Comparison of ENCODE assay signal across 8 cellular contexts in the genomic region with DNA sequence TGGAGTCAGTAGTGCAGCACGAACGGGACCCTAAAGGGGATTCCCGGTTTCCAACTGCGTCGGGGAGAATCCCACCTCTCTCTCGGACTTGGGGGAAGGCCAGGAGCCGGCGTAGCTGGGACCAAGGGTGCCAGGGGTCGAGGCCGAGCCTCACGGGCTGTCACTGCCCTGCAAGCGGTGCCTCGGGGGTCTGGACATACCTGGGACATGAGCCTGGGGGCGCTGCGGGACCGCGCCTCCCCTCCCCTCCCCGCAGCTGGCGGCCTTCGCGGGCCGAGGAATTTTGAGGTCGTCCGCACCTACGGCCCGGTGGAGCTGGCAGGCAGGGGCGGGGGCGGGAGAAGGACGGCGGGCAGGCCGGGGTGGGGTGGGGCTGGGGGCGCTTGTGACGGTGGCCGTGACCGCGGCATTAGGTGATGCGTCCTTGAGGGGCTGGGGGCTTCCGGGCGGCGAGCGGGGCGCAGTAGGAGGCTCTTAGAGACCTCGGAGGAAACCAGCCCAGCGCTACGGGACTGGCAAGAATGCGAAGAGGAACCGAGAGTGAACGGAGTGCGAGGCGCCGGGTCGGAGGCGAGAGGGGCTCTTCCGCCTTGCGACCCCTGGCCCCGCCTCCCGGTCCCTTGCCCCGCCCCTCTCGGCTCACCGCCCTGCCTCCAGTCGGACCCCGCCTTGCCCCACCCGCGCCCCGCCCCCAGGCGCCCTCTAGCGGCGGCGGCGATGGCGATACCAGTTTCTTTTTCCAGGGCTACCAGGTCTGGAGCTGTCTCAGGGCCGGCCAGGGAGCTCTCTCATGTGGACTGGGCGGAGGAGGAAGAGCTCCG. TPM values are rescaled to one million over a fixed set of nuclear protein-coding genes. Genes with fewer than 3 reads are reported as not detected.
A peak's percentile ranks its signal among the peaks of the same experiment; 100 is the strongest.
DNase-seq lines count a peak whose midpoint lies in the region; ATAC-seq and TF ChIP-seq lines count a peak whose summit lies in the region.

No MANE protein-coding gene starts in this region.

- H3K27me3 ChIP-seq in adipocyte (replicated peaks; ENCODE audit: control insufficient read depth, insufficient read depth, low read length) (no peaks in the 10 kb centered on the region), upper lobe of right lung (no peaks in the 10 kb centered on the region)

- ATAC-seq in HG02840 (IDR thresholded peaks at IDR 0.05; ENCODE audit: low FRiP score, unreplicated experiment) (peak; percentile 95), left cardiac atrium (peak; percentile 98), upper lobe of right lung (peak; percentile 99)

- H3K4me1 ChIP-seq in adipocyte (ENCODE audit: control insufficient read depth, insufficient read depth, low read length) = peaks cover 12% of the 10 kb centered on the region
- no peaks in the 10 kb centered on the region for H3K4me1 ChIP-seq in upper lobe of right lung

- peaks cover 2% of the 10 kb centered on the region for H3K36me3 Mint-ChIP-seq in progenitor cell of endocrine pancreas (ENCODE audit: insufficient read depth)

- intact Hi-C loops in left cardiac atrium (cut with DNase I) = no loop called here
- intact Hi-C loops in upper lobe of right lung (cut with DNase I) = no loop called here

- H3K36me3 ChIP-seq in adipocyte (ENCODE audit: control insufficient read depth, insufficient read depth, low read length, severe bottlenecking) (no peaks in the 10 kb centered on the region), upper lobe of right lung (no peaks in the 10 kb centered on the region)

- peak overlapping the region; percentile 98 for H3K27ac Mint-ChIP-seq in progenitor cell of endocrine pancreas

- peak overlapping the region; percentile 70 for H3K9ac ChIP-seq in adipocyte (ENCODE audit: low read length)

- H3K9me3 Mint-ChIP-seq in progenitor cell of endocrine pancreas (ENCODE audit: low read depth) = no peaks in the 10 kb centered on the region

- TF ChIP-seq CTCF in GM13976 (IDR thresholded peaks at IDR 0.05; ENCODE audit: borderline replicate concordance, control extremely low read depth, extremely low read depth, insufficient read depth, missing control alignments) = peak; percentile 71
- peak; percentile 86 for TF ChIP-seq CTCF in progenitor cell of endocrine pancreas (IDR thresholded peaks at IDR 0.05; ENCODE audit: unreplicated experiment)
- peak; percentile 92 for TF ChIP-seq CTCF in upper lobe of right lung (IDR thresholded peaks at IDR 0.05)

- peak; percentile 99 for DNase-seq in GM13976 (ENCODE audit: low spot score)
- peak; percentile 31 for DNase-seq in NCI-H1417 treated with DMSO at 0.1 percent for 48 hours (lab: John Stamatoyannopoulos, UW)
- peak; percentile 36 to 77 for DNase-seq in SW 1271 (lab: John Stamatoyannopoulos, UW)
- DNase-seq in adipocyte (ENCODE audit: low read depth) = peak; percentile 94
- DNase-seq in left cardiac atrium = peak; percentile 92
- peak; percentile 98 for DNase-seq in progenitor cell of endocrine pancreas (ENCODE audit: low spot score, unreplicated experiment)
- peak; percentile 97 for DNase-seq in upper lobe of right lung

- peak overlapping the region; percentile 83 for H3K4me3 Mint-ChIP-seq in progenitor cell of endocrine pancreas (ENCODE audit: low read depth)

- in situ Hi-C loops in GM13976 (cut with MboI; ENCODE audit: low sequenced_read_pairs, unreplicated experiment) = no loop called here

- H3K27ac ChIP-seq in upper lobe of right lung = peak overlapping the region; percentile 88

- H3K27me3 Mint-ChIP-seq in progenitor cell of endocrine pancreas = peaks cover 6% of the 10 kb centered on the region

- peak overlapping the region; percentile 81 for H3K4me3 ChIP-seq in adipocyte (ENCODE audit: low read length)
- H3K4me3 ChIP-seq in upper lobe of right lung = peak overlapping the region; percentile 65

- H3K9me3 ChIP-seq in adipocyte (ENCODE audit: control insufficient read depth, low read length) = no peaks in the 10 kb centered on the region
- H3K9me3 ChIP-seq in upper lobe of right lung = no peaks in the 10 kb centered on the region

- H3K4me1 Mint-ChIP-seq in progenitor cell of endocrine pancreas (ENCODE audit: low read depth) = peaks cover 5% of the 10 kb centered on the region

RNA-seq across cellular contexts. Expression of gene NPVF, which starts 48.3 kb away (rescaled TPM):
- total RNA-seq in left cardiac atrium (not detected), progenitor cell of endocrine pancreas (not detected in 2 replicates), upper lobe of right lung (not detected)

RNA-seq across cellular contexts. Expression of gene CYCS, which starts 54.9 kb away (rescaled TPM):
- 100 to 1,000 TPM; 568 to 656 TPM for total RNA-seq in left cardiac atrium
- 62.3 and 69.5 TPM in 2 replicates for total RNA-seq in progenitor cell of endocrine pancreas
- 72.8 TPM for total RNA-seq in upper lobe of right lung

Comparison
In these comparisons a context has a peak if more than half of its experiments do, and no peak if none do; other contexts are left out.
1. Peak in every context shown above with its lines: DNase-seq, ATAC-seq, H3K4me3 ChIP-seq and H3K27ac ChIP-seq.
2. DNase-seq: peak in every context shown above with its lines; median percentile 99 in GM13976; 98 in progenitor cell of endocrine pancreas; 97 in upper lobe of right lung; 94 in adipocyte; 92 in left cardiac atrium; 56 in SW 1271; 31 in NCI-H1417 treated with DMSO at 0.1 percent for 48 hours.